Comparison of ENCODE assay signal across 8 cellular contexts in genomic region chr6:13486679-13487121, GRCh38. TPM values are rescaled to one million over a fixed set of nuclear protein-coding genes. Genes with fewer than 3 reads are reported as not detected.
A peak's percentile ranks its signal among the peaks of the same experiment; 100 is the strongest.
DNase-seq lines count a peak whose midpoint lies in the region; ATAC-seq lines count a peak whose summit lies in the region.

No MANE protein-coding gene starts in this region.

- H2AK5ac ChIP-seq in mesenchymal stem cell (ENCODE audit: low read length, severe bottlenecking) = no peak overlapping the region

- H3K27me3 ChIP-seq in mesenchymal stem cell (ENCODE audit: control insufficient read depth in 1 of 2, insufficient read depth in 1 of 2, low read length in 2 of 2) = no peaks in the 10 kb centered on the region

- peak overlapping the region; percentile 54 for H4K91ac ChIP-seq in mesenchymal stem cell (ENCODE audit: low read length)

- H3K27ac ChIP-seq in mesenchymal stem cell (ENCODE audit: low read length, poor library complexity, severe bottlenecking) = no peak overlapping the region

- H3K4me3 ChIP-seq in mesenchymal stem cell (ENCODE audit: insufficient read depth in 1 of 2, low read depth in 1 of 2, low read length in 2 of 2) = peak overlapping the region; percentile 56 to 88

- peak; percentile 26 for ATAC-seq in HG02885 (IDR thresholded peaks at IDR 0.05; ENCODE audit: poor library complexity, unreplicated experiment)

- H3K14ac ChIP-seq in mesenchymal stem cell (ENCODE audit: low read length in 2 of 2) = peak overlapping the region in 1 of 2 experiments; percentile 86

- 1% methylated on average over 24 of the region's 39 CpGs for WGBS in mesenchymal stem cell

- H2BK5ac ChIP-seq in mesenchymal stem cell (ENCODE audit: low read depth, low read length, poor library complexity, severe bottlenecking) = no peak overlapping the region

- H2BK15ac ChIP-seq in mesenchymal stem cell (ENCODE audit: low read depth, poor library complexity, severe bottlenecking) = no peak overlapping the region

- no peak overlapping the region for H4K8ac ChIP-seq in mesenchymal stem cell (ENCODE audit: low read length)

- H3K9ac ChIP-seq in mesenchymal stem cell (ENCODE audit: low read length) = peak overlapping the region; percentile 80

- peaks cover 11% of the 10 kb centered on the region for H3K79me1 ChIP-seq in mesenchymal stem cell (replicated peaks; ENCODE audit: low read length, poor library complexity, severe bottlenecking)

- peak overlapping the region; percentile 96 for H3K4me2 ChIP-seq in mesenchymal stem cell (ENCODE audit: low read length, poor library complexity, severe bottlenecking)

- peak; percentile 40 for DNase-seq in SIG-M5 treated with dmso at 0.1 percent for 504 hours (lab: John Stamatoyannopoulos, UW; ENCODE audit: unreplicated experiment)
- DNase-seq in SIG-M5 (lab: John Stamatoyannopoulos, UW) = no peak
- DNase-seq in NCI-H2227 treated with DMSO at 0.1 percent for 48 hours (lab: John Stamatoyannopoulos, UW) = peak; percentile 36
- peak; percentile 39 to 60 for DNase-seq in activated CD4-positive, alpha-beta T cell treated with anti-CD3 and anti-CD28 coated beads, Interleukin-2, amount 50 U/mL, for 24 hours (ENCODE audit: low read depth in 1 of 2, low spot score in 1 of 2)
- peak; percentile 9 for DNase-seq in effector CD8-positive, alpha-beta T cell (lab: John Stamatoyannopoulos, UW)
- peak; percentile 83 for DNase-seq in mesenchymal stem cell
- peak; percentile 33 to 43 for DNase-seq in stimulated activated CD8-positive, alpha-beta memory T cell treated with anti-CD3 and anti-CD28 coated beads, Interleukin-15, amount 100 ng/mL, for 4 hours (ENCODE audit: low read depth in 2 of 2)

- H3K4me1 ChIP-seq in mesenchymal stem cell (ENCODE audit: control insufficient read depth, insufficient read depth, low read depth, low read length) = peaks cover 11% of the 10 kb centered on the region

- no peak overlapping the region for H3K4ac ChIP-seq in mesenchymal stem cell (ENCODE audit: low read depth in 1 of 2, low read length in 2 of 2)

- no peak overlapping the region for H2BK120ac ChIP-seq in mesenchymal stem cell (ENCODE audit: low read depth, low read length)

- no peaks in the 10 kb centered on the region for H3K36me3 ChIP-seq in mesenchymal stem cell (ENCODE audit: control insufficient read depth in 1 of 2, insufficient read depth in 2 of 2, low read depth in 1 of 2, low read length in 2 of 2)

- H3K9me3 ChIP-seq in mesenchymal stem cell (ENCODE audit: control insufficient read depth, low read length) = no peaks in the 10 kb centered on the region

- H2AFZ ChIP-seq in mesenchymal stem cell (ENCODE audit: low read depth, low read length) = peak overlapping the region; percentile 94

- peak overlapping the region in 1 of 2 experiments; percentile 88 for H3K23ac ChIP-seq in mesenchymal stem cell (ENCODE audit: low read length in 2 of 2)

- peak overlapping the region in 1 of 2 experiments; percentile 76 for H3K18ac ChIP-seq in mesenchymal stem cell (ENCODE audit: low read depth in 1 of 2, low read length in 2 of 2)

- H2BK12ac ChIP-seq in mesenchymal stem cell (ENCODE audit: low read length in 2 of 2) = peak overlapping the region in 1 of 2 experiments; percentile 64

RNA-seq across cellular contexts. Expression of gene GFOD1, which starts 0.7 kb away (rescaled TPM):
- 2.3 TPM for polyA plus RNA-seq in mesenchymal stem cell (2013, experiment 1 of 2)
- 2.2 TPM for polyA plus RNA-seq in mesenchymal stem cell (2013, experiment 2 of 2)
